8 cellular contexts compared by ENCODE assay signal in genomic region chr6:137661601-137662000, GRCh38.
DNase-seq lines count a peak whose midpoint lies in the region; ATAC-seq and TF ChIP-seq lines count a peak whose summit lies in the region.

No MANE protein-coding gene starts in this region.

- 73 to 78% methylated on average over 5 of the region's 5 CpGs for WGBS in heart right ventricle, 2 donors

- H3K4me1 ChIP-seq in CD8-positive, alpha-beta T cell (ENCODE audit: insufficient read depth, low read length), result no peaks in the 10 kb centered on the region
- peaks cover 0 to 7% (median 0%) of the 10 kb centered on the region in 9 donors for H3K4me1 ChIP-seq in heart right ventricle

- no peaks in the 10 kb centered on the region for H3K27me3 Mint-ChIP-seq in CD8-positive, alpha-beta T cell (ENCODE audit: low read depth)

- POLR2A ChIA-PET in CD8-positive, alpha-beta T cell (lab: Charles Lee), result no interaction called here

- H3K4me3 ChIP-seq in CD8-positive, alpha-beta T cell (ENCODE audit: low read depth, low read length), result no peak overlapping the region
- no peak overlapping the region for H3K4me3 ChIP-seq in heart right ventricle

- peak in 6 of 7 experiments; percentile 22 to 63 (median 46) for DNase-seq in CD8-positive, alpha-beta T cell
- DNase-seq in KG1 (lab: John Stamatoyannopoulos, UW) (peak; percentile 3), heart right ventricle (peak; percentile 16 to 19), NCI-H1694 (lab: John Stamatoyannopoulos, UW) (no peak)
- DNase-seq in activated CD8-positive, alpha-beta memory T cell treated with anti-CD3 and anti-CD28 coated beads for 24 hours, result peak; percentile 73
- peak; percentile 15 to 54 for DNase-seq in stimulated activated CD8-positive, alpha-beta memory T cell treated with anti-CD3 and anti-CD28 coated beads, Interleukin-2, amount 100 ng/mL, for 48 hours (ENCODE audit: low read depth in 2 of 2)

- no peak overlapping the region for H3K27ac Mint-ChIP-seq in CD8-positive, alpha-beta T cell

- no peak for ATAC-seq in CD8-positive, alpha-beta T cell
- ATAC-seq in heart right ventricle (peak in 1 of 8 donors; percentile 58), GM21737 (IDR thresholded peaks at IDR 0.05; ENCODE audit: unreplicated experiment) (no peak), GM18868 (IDR thresholded peaks at IDR 0.05; ENCODE audit: unreplicated experiment) (no peak)

- intact Hi-C loops in CD8-positive, alpha-beta T cell (cut with DNase I, micrococcal nuclease), result loop anchor here (1.0 to 5.0 kb wide), 2 partner anchors 314 to 446 kb away; partner anchors contain the start of gene PERP (in 1 of the 2)
- intact Hi-C loops in heart right ventricle (cut with DNase I), result no loop called here

- H3K4me3 Mint-ChIP-seq in CD8-positive, alpha-beta T cell, result no peak overlapping the region

- H3K36me3 ChIP-seq in CD8-positive, alpha-beta T cell (ENCODE audit: insufficient read depth, low read length), result no peaks in the 10 kb centered on the region
- no peaks in the 10 kb centered on the region for H3K36me3 ChIP-seq in heart right ventricle

- H3K9me3 ChIP-seq in CD8-positive, alpha-beta T cell (ENCODE audit: low read length), result no peaks in the 10 kb centered on the region
- no peaks in the 10 kb centered on the region for H3K9me3 ChIP-seq in heart right ventricle

- TF ChIP-seq CTCF in CD8-positive, alpha-beta T cell (IDR thresholded peaks at IDR 0.05), result peak; percentile 26
- peak; percentile 19 to 61 (median 48) for TF ChIP-seq CTCF in heart right ventricle (IDR thresholded peaks at IDR 0.05)

- CTCF ChIA-PET in CD8-positive, alpha-beta T cell (lab: Charles Lee), result interaction anchor here (0.9 to 2.5 kb wide), 9 partner anchors 9 to 447 kb away, joined by 3 to 12 read pairs (median 5); no protein-coding TSS in a partner anchor

- no peak overlapping the region for H3K27ac ChIP-seq in CD8-positive, alpha-beta T cell (ENCODE audit: low read depth, low read length)
- H3K27ac ChIP-seq in heart right ventricle, result no peak overlapping the region

- no peaks in the 10 kb centered on the region for H3K4me1 Mint-ChIP-seq in CD8-positive, alpha-beta T cell (ENCODE audit: low read depth)

- H3K27me3 ChIP-seq in CD8-positive, alpha-beta T cell (ENCODE audit: insufficient read depth, low read length), result no peaks in the 10 kb centered on the region
- H3K27me3 ChIP-seq in heart right ventricle, result no peaks in the 10 kb centered on the region

- H3K9me3 Mint-ChIP-seq in CD8-positive, alpha-beta T cell, result no peaks in the 10 kb centered on the region

- H3K36me3 Mint-ChIP-seq in CD8-positive, alpha-beta T cell, result no peaks in the 10 kb centered on the region

Comparison
In these comparisons a context has a peak if more than half of its experiments do, and no peak if none do; other contexts are left out.
1. intact Hi-C loops: an anchor here in CD8-positive, alpha-beta T cell (1.0 to 5.0 kb wide); none called in heart right ventricle.